ENCODE assay signal across 1 cellular context in genomic region chr3:136250226-136250861, GRCh38.
TF ChIP-seq lines count a peak whose summit lies in the region.

Gene PCCB, plus strand, starts transcription at chr3:136250340. Its CDS starts 36 bp downstream, at chr3:136250376.

TF ChIP-seq in HepG2, 621 proteins besides CTCF, POLR2A, EP300 and RAD21 (continued from another document and continues in another):
- TF ChIP-seq ZBTB44 (CRISPR knock-in tag; IDR thresholded peaks at IDR 0.05) (peak; percentile 53; the same call in 1 of the 2 replicates), SP5 (CRISPR knock-in tag; IDR thresholded peaks at IDR 0.05; ENCODE audit: borderline replicate concordance, low read depth) (no peak), ZC3H4 (CRISPR knock-in tag; IDR thresholded peaks at IDR 0.05; ENCODE audit: borderline replicate concordance) (no peak), IKZF1 (IDR thresholded peaks at IDR 0.05) (no peak), ZFP91 (CRISPR knock-in tag; IDR thresholded peaks at IDR 0.05; ENCODE audit: borderline replicate concordance) (peak; percentile 89), NCOA2 (CRISPR knock-in tag; IDR thresholded peaks at IDR 0.05) (no peak), CC2D1A (CRISPR knock-in tag; IDR thresholded peaks at IDR 0.05) (no peak; the same call in 1 of the 2 replicates), ZNF564 (CRISPR knock-in tag; IDR thresholded peaks at IDR 0.05) (no peak; the same call in 1 of the 2 replicates), U2AF2 (IDR thresholded peaks at IDR 0.05; ENCODE audit: low read depth, low read length) (no peak), ZNF431 (CRISPR knock-in tag; IDR thresholded peaks at IDR 0.05; ENCODE audit: borderline replicate concordance, low read depth) (peak; percentile 2; the same call in 1 of the 2 replicates), USF2 (IDR thresholded peaks at IDR 0.05; ENCODE audit: low read depth, low read length) (no peak), USF2 (CRISPR knock-in tag; IDR thresholded peaks at IDR 0.05; ENCODE audit: borderline replicate concordance) (no peak; the same call in 1 of the 2 replicates), SNAPC4 (CRISPR knock-in tag; IDR thresholded peaks at IDR 0.05) (no peak), ZZZ3 (CRISPR knock-in tag; IDR thresholded peaks at IDR 0.05; ENCODE audit: borderline replicate concordance) (peak; percentile 63; the same call in 1 of the 2 replicates), SMARCC2 (IDR thresholded peaks at IDR 0.05) (no peak), SMAD1 (CRISPR knock-in tag; IDR thresholded peaks at IDR 0.05; ENCODE audit: borderline replicate concordance, low read depth) (0 out of 2 replicates have a peak, but pooled peaks have one; percentile 30), PRDM15 (CRISPR knock-in tag; IDR thresholded peaks at IDR 0.05) (no peak), ATF4 (CRISPR knock-in tag; IDR thresholded peaks at IDR 0.05) (no peak), ZFP62 (CRISPR knock-in tag; IDR thresholded peaks at IDR 0.05) (no peak), ZBTB33 (CRISPR knock-in tag; IDR thresholded peaks at IDR 0.05) (no peak), ATF7 (IDR thresholded peaks at IDR 0.05) (no peak), ATF7 (CRISPR knock-in tag; IDR thresholded peaks at IDR 0.05) (peak; percentile 79), KLF9 (CRISPR knock-in tag; IDR thresholded peaks at IDR 0.05; ENCODE audit: low read depth) (no peak), ZNF740 (CRISPR knock-in tag; IDR thresholded peaks at IDR 0.05) (no peak), ZNF788 (CRISPR knock-in tag; IDR thresholded peaks at IDR 0.05; ENCODE audit: borderline replicate concordance) (peak; percentile 83; the same call in 1 of the 2 replicates), ZNF205 (CRISPR knock-in tag; IDR thresholded peaks at IDR 0.05) (0 out of 2 replicates have a peak, but pooled peaks have one; percentile 1), TCF12 (IDR thresholded peaks at IDR 0.05) (no peak), TCF12 (CRISPR knock-in tag; IDR thresholded peaks at IDR 0.05) (peak; percentile 49; the same call in 1 of the 2 replicates), MXD3 (CRISPR knock-in tag; IDR thresholded peaks at IDR 0.05) (peak; percentile 74), IRF1 (CRISPR knock-in tag; IDR thresholded peaks at IDR 0.05; ENCODE audit: low read depth) (no peak; the same call in 1 of the 2 replicates), KAT8 (CRISPR knock-in tag; IDR thresholded peaks at IDR 0.05) (peak; percentile 73), MAZ (IDR thresholded peaks at IDR 0.05; ENCODE audit: borderline replicate concordance, low read depth, low read length) (peak; percentile 34), MAZ (CRISPR knock-in tag; IDR thresholded peaks at IDR 0.05; ENCODE audit: low read depth) (0 out of 2 replicates have a peak, but pooled peaks have one; percentile 50), TSC22D2 (CRISPR knock-in tag; IDR thresholded peaks at IDR 0.05; ENCODE audit: borderline replicate concordance) (0 out of 2 replicates have a peak, but pooled peaks have one; percentile 78), BHLHE40 (IDR thresholded peaks at IDR 0.05; ENCODE audit: low read length) (0 out of 2 replicates have a peak, but pooled peaks have one; percentile 21), ZNF576 (CRISPR knock-in tag; IDR thresholded peaks at IDR 0.05) (no peak), EED (CRISPR knock-in tag; IDR thresholded peaks at IDR 0.05) (0 out of 2 replicates have a peak, but pooled peaks have one; percentile 42), ZNF383 (CRISPR knock-in tag; IDR thresholded peaks at IDR 0.05; ENCODE audit: borderline replicate concordance) (no peak), HDAC2 (CRISPR knock-in tag; IDR thresholded peaks at IDR 0.05) (no peak), KAT2B (IDR thresholded peaks at IDR 0.05; ENCODE audit: borderline replicate concordance, low read depth, low read length) (no peak), NKX3-1 (CRISPR knock-in tag; IDR thresholded peaks at IDR 0.05) (peak; percentile 62; the same call in 1 of the 2 replicates), SNRNP70 (IDR thresholded peaks at IDR 0.05; ENCODE audit: low read depth, low read length) (no peak), HNF4A (CRISPR knock-in tag; IDR thresholded peaks at IDR 0.05) (peak; percentile 35), MAF1 (CRISPR knock-in tag; IDR thresholded peaks at IDR 0.05; ENCODE audit: borderline replicate concordance) (0 out of 2 replicates have a peak, but pooled peaks have one; percentile 58)
